ENCODE assay signal across 25 cellular contexts in the genomic region with DNA sequence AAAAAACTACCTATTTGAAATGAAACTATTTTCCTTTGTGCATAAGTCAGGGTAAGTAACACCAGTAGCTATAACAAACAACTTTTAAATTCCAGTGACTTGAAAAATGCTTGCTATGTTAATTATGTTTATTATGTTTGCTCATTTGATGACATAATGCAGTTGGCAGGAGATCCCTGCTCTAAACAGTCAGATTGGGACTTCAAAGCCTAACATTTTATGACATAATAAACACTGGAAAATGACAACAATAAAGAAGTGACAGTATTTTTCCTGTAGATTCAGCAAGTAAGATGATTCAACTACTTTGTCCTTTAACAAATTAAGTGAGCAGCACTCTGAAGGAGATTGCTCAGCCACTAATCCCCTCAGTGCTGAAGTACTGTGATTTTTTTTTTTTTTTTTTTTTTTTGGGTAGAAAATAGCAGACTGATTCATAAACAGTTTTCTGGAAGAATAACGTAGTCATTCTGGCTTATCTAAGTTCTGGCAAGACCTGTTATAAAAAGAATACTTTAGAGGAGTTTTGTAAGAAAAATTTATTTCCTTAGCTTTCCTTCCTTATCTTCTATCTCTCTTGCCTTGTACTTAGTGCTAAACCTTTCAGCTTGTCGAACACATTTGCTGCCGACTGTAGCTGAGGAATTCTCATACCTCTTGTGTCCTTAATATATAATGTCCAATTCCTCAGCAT.
A peak's percentile ranks its signal among the peaks of the same experiment; 100 is the strongest.
DNase-seq lines count a peak whose midpoint lies in the region; ATAC-seq and TF ChIP-seq lines count a peak whose summit lies in the region.
"Had no signal": no experiment of that assay in that cellular context is flagged by ENCODE, and none has a peak within 500 bp of the region (broad histone marks: within the 10 kb centered on the region; RNA-seq: fewer than 3 reads in every experiment).

No MANE protein-coding gene starts in this region.

- H3K9me3 ChIP-seq in right cardiac atrium (ENCODE audit: control insufficient read depth, low read length) (no peaks in the 10 kb centered on the region), heart left ventricle (peaks cover 0 to 3% (median 0%) of the 10 kb centered on the region in 12 donors), hepatocyte (ENCODE audit: low read depth) (no peaks in the 10 kb centered on the region)
- H3K9me3 ChIP-seq: SK-N-SH, suprapubic skin had no signal

- H3K9me2 ChIP-seq in hepatocyte (replicated peaks; ENCODE audit: insufficient read depth), result no peaks in the 10 kb centered on the region
- H3K9me2 ChIP-seq: SK-N-SH had no signal

- ATAC-seq in right cardiac atrium (peak; percentile 23 to 54), heart left ventricle (no peak), GM21737 (IDR thresholded peaks at IDR 0.05; ENCODE audit: unreplicated experiment) (no peak), HG03469 (IDR thresholded peaks at IDR 0.05; ENCODE audit: unreplicated experiment) (no peak)
- ATAC-seq: activated T-cell treated with anti-CD3 and anti-CD28 coated beads, Interleukin-2, amount 50 U/mL, for 72 hours had no signal

- peak in 1 of 3 donors; percentile 0 for DNase-seq in right cardiac atrium
- DNase-seq in heart left ventricle, result no peak
- DNase-seq in RKO (ENCODE audit: low spot score), result peak; percentile 23
- peak; percentile 6 for DNase-seq in hepatocyte (ENCODE audit: low spot score)
- DNase-seq in NCI-H1436 (lab: John Stamatoyannopoulos, UW), result no peak
- no peak for DNase-seq in effector CD4-positive, alpha-beta T cell
- DNase-seq: ACHN; activated CD4-positive, alpha-beta T cell treated with anti-CD3 and anti-CD28 coated beads, Interleukin-2, amount 10 ng/mL, durations not matched to agents 24 days and 14 days; activated naive CD4-positive, alpha-beta T cell treated with Interleukin-2 at 50 U/mL for 16 hours; activated T-cell treated with anti-CD3 and anti-CD28 coated beads, Interleukin-2, amount 50 U/mL, for 72 hours; amniotic stem cell; glutamatergic neuron; naive B cell; NCI-H524; nucleus accumbens; RPMI8226; SK-N-SH; small intestine; stimulated activated CD4-positive, alpha-beta T cell treated with anti-CD3 and anti-CD28 coated beads, Interleukin-2, amount 100 ng/mL, for 24 hours; T-helper 2 cell; WERI-Rb-1 had no signal

- intact Hi-C loops in right cardiac atrium (cut with DNase I), result no loop called here
- intact Hi-C loops in heart left ventricle (cut with DNase I), result no loop called here

- H3K27ac ChIP-seq in right cardiac atrium (ENCODE audit: low read length) (no peak overlapping the region), heart left ventricle (no peak overlapping the region), hepatocyte (peak overlapping the region; percentile 45)
- H3K27ac ChIP-seq: C4-2B, suprapubic skin, WERI-Rb-1 had no signal

- 38% methylated on average over 3 of the region's 3 CpGs for WGBS in right cardiac atrium
- 42 to 48% (median 45%) methylated on average over 3 of the region's 3 CpGs for WGBS in heart left ventricle, 4 donors
- WGBS in hepatocyte (ENCODE audit: low lambda C conversion rate, missing lambda C conversion rate), result 35% methylated on average over 3 of the region's 3 CpGs

- no peak overlapping the region for H2AFZ ChIP-seq in hepatocyte

- H3K4me3 ChIP-seq in right cardiac atrium (ENCODE audit: low read length) (no peak overlapping the region), heart left ventricle (no peak overlapping the region), hepatocyte (no peak overlapping the region)
- H3K4me3 ChIP-seq: suprapubic skin had no signal

- no peak for TF ChIP-seq POLR2A in heart left ventricle (IDR thresholded peaks at IDR 0.05)

- no peaks in the 10 kb centered on the region for H3K79me2 ChIP-seq in hepatocyte

- TF ChIP-seq CTCF in heart left ventricle (IDR thresholded peaks at IDR 0.05) (no peak), hepatocyte (IDR thresholded peaks at IDR 0.05; ENCODE audit: poor library complexity) (no peak)

- no peak overlapping the region for H3K4me2 ChIP-seq in hepatocyte
- H3K4me2 ChIP-seq: SK-N-SH had no signal

- H3K27me3 ChIP-seq in right cardiac atrium (ENCODE audit: control insufficient read depth, insufficient read depth), result no peaks in the 10 kb centered on the region
- H3K27me3 ChIP-seq in heart left ventricle, result no peaks in the 10 kb centered on the region
- H3K27me3 ChIP-seq in hepatocyte, result no peaks in the 10 kb centered on the region
- H3K27me3 ChIP-seq: suprapubic skin had no signal

- H4K20me1 ChIP-seq in hepatocyte (ENCODE audit: insufficient read depth, poor library complexity, severe bottlenecking), result no peaks in the 10 kb centered on the region

- H3K4me1 ChIP-seq in right cardiac atrium (ENCODE audit: control insufficient read depth, insufficient read depth, low read length), result no peaks in the 10 kb centered on the region
- no peaks in the 10 kb centered on the region for H3K4me1 ChIP-seq in heart left ventricle
- H3K4me1 ChIP-seq in hepatocyte (ENCODE audit: insufficient read depth), result no peaks in the 10 kb centered on the region
- H3K4me1 ChIP-seq: suprapubic skin had no signal

- H3K36me3 ChIP-seq in heart left ventricle (no peaks in the 10 kb centered on the region), hepatocyte (replicated peaks; ENCODE audit: insufficient read depth, low read depth) (no peaks in the 10 kb centered on the region)
- H3K36me3 ChIP-seq: suprapubic skin, WERI-Rb-1 had no signal

Comparison
In these comparisons a context has a peak if more than half of its experiments do, and no peak if none do; other contexts are left out.
1. ATAC-seq: peak in right cardiac atrium (2 of 2); none in heart left ventricle (0 of 4), GM21737 (single experiment) and HG03469 (single experiment).
2. DNase-seq: peak in RKO (single experiment) and hepatocyte (single experiment); none in heart left ventricle (0 of 5), NCI-H1436 (single experiment) and effector CD4-positive, alpha-beta T cell (single experiment).